ENCODE assay signal across 8 cellular contexts in genomic region chr18:13217466-13217961, GRCh38. TPM values are rescaled to one million over a fixed set of nuclear protein-coding genes. Genes with fewer than 3 reads are reported as not detected.
DNase-seq lines count a peak whose midpoint lies in the region; ATAC-seq and TF ChIP-seq lines count a peak whose summit lies in the region.

No MANE protein-coding gene starts in this region.

- no peak for TF ChIP-seq CTCF in fibroblast of villous mesenchyme (IDR thresholded peaks at IDR 0.05; ENCODE audit: insufficient read depth, low read depth, low read length)
- peak; percentile 6 for TF ChIP-seq CTCF in thoracic aorta (IDR thresholded peaks at IDR 0.05)

- H3K4me1 ChIP-seq in neuron (ENCODE audit: insufficient read depth, low read length) (peaks cover 12% of the 10 kb centered on the region), thoracic aorta (ENCODE audit: control insufficient read depth in 1 of 2, low read depth in 2 of 2) (peaks cover 30 to 49% of the 10 kb centered on the region in 2 donors)

- no peaks in the 10 kb centered on the region for H3K36me3 ChIP-seq in neuron (ENCODE audit: insufficient read depth, low read length)
- no peaks in the 10 kb centered on the region for H3K36me3 ChIP-seq in thoracic aorta

- peak overlapping the region; percentile 83 to 94 for H3K27ac ChIP-seq in thoracic aorta

- ATAC-seq in GM19324 (IDR thresholded peaks at IDR 0.05; ENCODE audit: low FRiP score, unreplicated experiment) (peak; percentile 35), thoracic aorta (ENCODE audit: insufficient number of reproducible peaks, low FRiP score, low read depth) (peak; percentile 32), GM21423 (IDR thresholded peaks at IDR 0.05; ENCODE audit: unreplicated experiment) (no peak)

- H3K9me3 ChIP-seq in neuron (ENCODE audit: low read length) (no peaks in the 10 kb centered on the region), thoracic aorta (no peaks in the 10 kb centered on the region)

- peaks cover 67% of the 10 kb centered on the region for H3K27me3 ChIP-seq in neuron (ENCODE audit: insufficient read depth, low read length)
- H3K27me3 ChIP-seq in thoracic aorta (replicated peaks; ENCODE audit: insufficient read depth) = no peaks in the 10 kb centered on the region

- DNase-seq in Ammon's horn (ENCODE audit: low spot score) (peak; percentile 72), NCI-H69 (lab: John Stamatoyannopoulos, UW) (peak; percentile 81), activated T-helper 1 cell treated with Interleukin-2 at 50 U/mL for 16 hours (ENCODE audit: low read depth) (peak; percentile 36), fibroblast of villous mesenchyme (ENCODE audit: low read depth) (peak; percentile 18), thoracic aorta (ENCODE audit: low spot score) (no peak)

- peak overlapping the region; percentile 77 for H2AFZ ChIP-seq in neuron (ENCODE audit: low read depth, low read length)

- H3K4me3 ChIP-seq in fibroblast of villous mesenchyme (ENCODE audit: low read depth, low read length) = peak overlapping the region; percentile 41
- peak overlapping the region; percentile 48 for H3K4me3 ChIP-seq in neuron (ENCODE audit: low read length)
- H3K4me3 ChIP-seq in thoracic aorta = peak overlapping the region; percentile 92

RNA-seq across cellular contexts. Expression of gene LDLRAD4, which starts 1.0 kb away (rescaled TPM):
- 0.43 and 0.97 TPM in 2 replicates for total RNA-seq in fibroblast of villous mesenchyme
- total RNA-seq in thoracic aorta = 100 to 1,000 TPM in 1 of 2 donors, 10 to 100 TPM in 1; 98.4 to 135 TPM

Comparison
In these comparisons a context has a peak if more than half of its experiments do, and no peak if none do; other contexts are left out.
1. H3K4me3 ChIP-seq: peak in every context shown above with its lines; median percentile 92 in thoracic aorta; 48 in neuron; 41 in fibroblast of villous mesenchyme.
2. RNA of gene LDLRAD4, which starts 1.0 kb away (total RNA-seq): 98.4 to 135 TPM in thoracic aorta; 0.43 to 0.97 TPM in fibroblast of villous mesenchyme; every median in the first group is over 10 times any median in the second.